ENCODE assay signal across 1 cellular context in genomic region chr19:19957766-19958165, GRCh38. TPM values are rescaled to one million over a fixed set of nuclear protein-coding genes. Genes with fewer than 3 reads are reported as not detected.
"Had no signal": no experiment of that assay in that cellular context is flagged by ENCODE, and none has a peak within 500 bp of the region (broad histone marks: within the 10 kb centered on the region; RNA-seq: fewer than 3 reads in every experiment).

No MANE protein-coding gene starts in this region.

RNA-seq across cellular contexts. Expression of gene ZNF93, which starts 57.0 kb away (rescaled TPM):
- total RNA-seq: HT-29 had no signal
